ENCODE assay signal across 8 cellular contexts in genomic region chr2:174492963-174493431, GRCh38. TPM values are rescaled to one million over a fixed set of nuclear protein-coding genes. Genes with fewer than 3 reads are reported as not detected.
A peak's percentile ranks its signal among the peaks of the same experiment; 100 is the strongest.
DNase-seq lines count a peak whose midpoint lies in the region; ATAC-seq lines count a peak whose summit lies in the region.

No MANE protein-coding gene starts in this region.

- peak; percentile 10 for DNase-seq in SKM-1 treated with dmso at 0.1 percent for 144 hours (lab: John Stamatoyannopoulos, UW; ENCODE audit: unreplicated experiment)
- no peak for DNase-seq in SKM-1 (lab: John Stamatoyannopoulos, UW; ENCODE audit: unreplicated experiment)
- peak; percentile 67 for DNase-seq in activated CD4-positive, alpha-beta T cell treated with anti-CD3 and anti-CD28 coated beads for 48 hours
- no peak for DNase-seq in NCI-H526 treated with DMSO at 0.1 percent for 48 hours (lab: John Stamatoyannopoulos, UW)
- DNase-seq in glomerular visceral epithelial cell (ENCODE audit: extremely low spot score): no peak
- DNase-seq in G401 (ENCODE audit: low spot score): no peak

- in situ Hi-C loops in G401 (cut with HindIII; ENCODE audit: low sequenced_read_pairs): no loop called here

- H3K27me3 ChIP-seq in layer of hippocampus (ENCODE audit: control insufficient read depth, insufficient read depth, low read length): no peaks in the 10 kb centered on the region

- peak overlapping the region; percentile 30 for H3K27ac ChIP-seq in layer of hippocampus (ENCODE audit: low read depth, low read length)

- peak; percentile 96 for ATAC-seq in HG03354 (IDR thresholded peaks at IDR 0.05; ENCODE audit: poor library complexity, severe bottlenecking, unreplicated experiment)

RNA-seq across cellular contexts. Expression of gene GPR155, which starts 6.2 kb away (rescaled TPM):
- 0.20 and 0.37 TPM in 2 replicates for total RNA-seq in G401 (2014; rRNA removed; shearing (Covaris generic))

Comparison
In these comparisons a context has a peak if more than half of its experiments do, and no peak if none do; other contexts are left out.
1. DNase-seq: peak in SKM-1 treated with dmso at 0.1 percent for 144 hours (single experiment) and activated CD4-positive, alpha-beta T cell treated with anti-CD3 and anti-CD28 coated beads for 48 hours (single experiment); none in SKM-1 (single experiment), NCI-H526 treated with DMSO at 0.1 percent for 48 hours (single experiment), glomerular visceral epithelial cell (single experiment) and G401 (single experiment).